ENCODE assay signal across 1 cellular context in genomic region chr1:36352141-36352909, GRCh38.
TF ChIP-seq lines count a peak whose summit lies in the region.

No MANE protein-coding gene starts in this region.

TF ChIP-seq in A549, 52 proteins besides CTCF, POLR2A, EP300 and RAD21 (continued from another document):
- no peak for TF ChIP-seq E2F6 (IDR thresholded peaks at IDR 0.05; ENCODE audit: borderline replicate concordance, low read depth)
- TF ChIP-seq REST (IDR thresholded peaks at IDR 0.05), result no peak
- TF ChIP-seq TP53 (CRISPR knock-in tag; IDR thresholded peaks at IDR 0.05), result no peak
- TF ChIP-seq CHD2 (IDR thresholded peaks at IDR 0.05; ENCODE audit: low read length, partially characterized antibody), result no peak
- no peak for TF ChIP-seq GATA3 (IDR thresholded peaks at IDR 0.05; ENCODE audit: borderline replicate concordance)
- no peak for TF ChIP-seq NFE2L2 (conservative IDR thresholded peaks at IDR 0.05; ENCODE audit: low read length)
- TF ChIP-seq CBX2 (IDR thresholded peaks at IDR 0.05; ENCODE audit: borderline replicate concordance, low read depth), result no peak
TF ChIP-seq in A549: peak in this region for 0.
